Comparison of ENCODE assay signal across 8 cellular contexts in genomic region chr7:100126239-100126930, GRCh38. TPM values are rescaled to one million over a fixed set of nuclear protein-coding genes. Genes with fewer than 3 reads are reported as not detected.
DNase-seq lines count a peak whose midpoint lies in the region; ATAC-seq and TF ChIP-seq lines count a peak whose summit lies in the region.

No MANE protein-coding gene starts in this region.

- in situ Hi-C loops in G401 (cut with HindIII; ENCODE audit: low sequenced_read_pairs): no loop called here

- peak overlapping the region; percentile 98 for H3K4me3 Mint-ChIP-seq in activated CD8-positive, alpha-beta T cell treated with anti-CD3 and anti-CD28 coated beads, Interleukin-2, amount 10 ng/mL, durations not matched to agents 7 days and 5 days
- H3K4me3 Mint-ChIP-seq in stimulated activated effector memory CD8-positive, alpha-beta T cell treated with anti-CD3 and anti-CD28 coated beads, Interleukin-12 subunit alpha, Interleukin-12 subunit beta, amount 100 ng/mL, for 72 hours: peak overlapping the region; percentile 95

- peaks cover 47% of the 10 kb centered on the region for H3K4me1 Mint-ChIP-seq in activated CD8-positive, alpha-beta T cell treated with anti-CD3 and anti-CD28 coated beads, Interleukin-2, amount 10 ng/mL, durations not matched to agents 7 days and 5 days (ENCODE audit: low read depth)
- peaks cover 20% of the 10 kb centered on the region for H3K4me1 Mint-ChIP-seq in stimulated activated effector memory CD8-positive, alpha-beta T cell treated with anti-CD3 and anti-CD28 coated beads, Interleukin-12 subunit alpha, Interleukin-12 subunit beta, amount 100 ng/mL, for 72 hours

- ATAC-seq in HG02642 (IDR thresholded peaks at IDR 0.05; ENCODE audit: poor library complexity, unreplicated experiment): peak; percentile 21
- ATAC-seq in activated CD8-positive, alpha-beta T cell treated with anti-CD3 and anti-CD28 coated beads, Interleukin-2, amount 10 ng/mL, durations not matched to agents 7 days and 5 days: peak; percentile 10
- ATAC-seq in stimulated activated effector memory CD8-positive, alpha-beta T cell treated with anti-CD3 and anti-CD28 coated beads, Interleukin-12 subunit alpha, Interleukin-12 subunit beta, amount 100 ng/mL, for 72 hours: no peak

- CTCF ChIA-PET in activated CD8-positive, alpha-beta T cell treated with anti-CD3 and anti-CD28 coated beads, Interleukin-2, amount 10 ng/mL, durations not matched to agents 7 days and 5 days (lab: Charles Lee): interaction anchor here (0.8 to 1.3 kb wide), 4 partner anchors 10 to 94 kb away, joined by 3 to 6 read pairs (median 4); partner anchors contain the start of genes LAMTOR4 and MCM7

- H3K4me3 ChIP-seq in iPS-11a (ENCODE audit: low read depth, low read length): peak overlapping the region; percentile 88

- TF ChIP-seq CTCF in GM12873 (IDR thresholded peaks at IDR 0.05; ENCODE audit: insufficient read depth, low read depth, low read length, missing control alignments): peak; percentile 15

- no peaks in the 10 kb centered on the region for H3K9me3 Mint-ChIP-seq in activated CD8-positive, alpha-beta T cell treated with anti-CD3 and anti-CD28 coated beads, Interleukin-2, amount 10 ng/mL, durations not matched to agents 7 days and 5 days (ENCODE audit: insufficient read depth)
- no peaks in the 10 kb centered on the region for H3K9me3 Mint-ChIP-seq in stimulated activated effector memory CD8-positive, alpha-beta T cell treated with anti-CD3 and anti-CD28 coated beads, Interleukin-12 subunit alpha, Interleukin-12 subunit beta, amount 100 ng/mL, for 72 hours

- no peaks in the 10 kb centered on the region for H3K27me3 Mint-ChIP-seq in activated CD8-positive, alpha-beta T cell treated with anti-CD3 and anti-CD28 coated beads, Interleukin-2, amount 10 ng/mL, durations not matched to agents 7 days and 5 days (ENCODE audit: low read depth)

- peaks cover 35% of the 10 kb centered on the region for H3K36me3 Mint-ChIP-seq in activated CD8-positive, alpha-beta T cell treated with anti-CD3 and anti-CD28 coated beads, Interleukin-2, amount 10 ng/mL, durations not matched to agents 7 days and 5 days (ENCODE audit: low read depth)
- H3K36me3 Mint-ChIP-seq in stimulated activated effector memory CD8-positive, alpha-beta T cell treated with anti-CD3 and anti-CD28 coated beads, Interleukin-12 subunit alpha, Interleukin-12 subunit beta, amount 100 ng/mL, for 72 hours: peaks cover 37% of the 10 kb centered on the region

- DNase-seq in activated CD8-positive, alpha-beta T cell treated with anti-CD3 and anti-CD28 coated beads, Interleukin-2, amount 10 ng/mL, durations not matched to agents 7 days and 5 days: no peak
- DNase-seq in stimulated activated effector memory CD8-positive, alpha-beta T cell treated with anti-CD3 and anti-CD28 coated beads, Interleukin-12 subunit alpha, Interleukin-12 subunit beta, amount 100 ng/mL, for 72 hours (ENCODE audit: low spot score in 2 of 2): no peak
- DNase-seq in epidermal melanocyte (ENCODE audit: insufficient read length, low spot score) (no peak), GM19240 (ENCODE audit: insufficient read length, low spot score) (no peak), G401 (ENCODE audit: low spot score) (no peak)

- POLR2A ChIA-PET in activated CD8-positive, alpha-beta T cell treated with anti-CD3 and anti-CD28 coated beads, Interleukin-2, amount 10 ng/mL, durations not matched to agents 7 days and 5 days (lab: Charles Lee): interaction anchor here (0.6 to 3.6 kb wide), 11 partner anchors 21 to 653 kb away, joined by 3 to 52 read pairs (median 4); partner anchors contain the start of genes AP4M1, FAM200A, LAMTOR4 and MCM7

- peak overlapping the region; percentile 100 for H3K27ac Mint-ChIP-seq in activated CD8-positive, alpha-beta T cell treated with anti-CD3 and anti-CD28 coated beads, Interleukin-2, amount 10 ng/mL, durations not matched to agents 7 days and 5 days
- H3K27ac Mint-ChIP-seq in stimulated activated effector memory CD8-positive, alpha-beta T cell treated with anti-CD3 and anti-CD28 coated beads, Interleukin-12 subunit alpha, Interleukin-12 subunit beta, amount 100 ng/mL, for 72 hours: peak overlapping the region; percentile 96

RNA-seq across cellular contexts. Expression of gene MBLAC1, which starts 0.4 kb away (rescaled TPM):
- 1 to 10 TPM; 4.3 to 5.7 TPM for total RNA-seq in activated CD8-positive, alpha-beta T cell treated with anti-CD3 and anti-CD28 coated beads, Interleukin-2, amount 10 ng/mL, durations not matched to agents 7 days and 5 days
- total RNA-seq in G401 (2014; rRNA removed; shearing (Covaris generic)): 1.7 and 2.9 TPM in 2 replicates

RNA-seq across cellular contexts. Expression of gene CNPY4, which starts 7.0 kb away (rescaled TPM):
- 10 to 100 TPM; 32.4 to 35.5 TPM for total RNA-seq in activated CD8-positive, alpha-beta T cell treated with anti-CD3 and anti-CD28 coated beads, Interleukin-2, amount 10 ng/mL, durations not matched to agents 7 days and 5 days
- 26.6 and 30.0 TPM in 2 replicates for total RNA-seq in G401 (2014; rRNA removed; shearing (Covaris generic))

RNA-seq across cellular contexts. Expression of gene TAF6, which starts 7.2 kb away (rescaled TPM):
- 10 to 100 TPM; 74.6 to 81.0 TPM for total RNA-seq in activated CD8-positive, alpha-beta T cell treated with anti-CD3 and anti-CD28 coated beads, Interleukin-2, amount 10 ng/mL, durations not matched to agents 7 days and 5 days
- 26.6 and 45.6 TPM in 2 replicates for total RNA-seq in G401 (2014; rRNA removed; shearing (Covaris generic))

RNA-seq across cellular contexts. Expression of gene LAMTOR4, which starts 22.3 kb away (rescaled TPM):
- 100 to 1,000 TPM; 134 to 143 TPM for total RNA-seq in activated CD8-positive, alpha-beta T cell treated with anti-CD3 and anti-CD28 coated beads, Interleukin-2, amount 10 ng/mL, durations not matched to agents 7 days and 5 days
- 97.5 and 231 TPM in 2 replicates for total RNA-seq in G401 (2014; rRNA removed; shearing (Covaris generic))

RNA-seq across cellular contexts. Expression of gene AP4M1, which starts 24.9 kb away (rescaled TPM):
- total RNA-seq in activated CD8-positive, alpha-beta T cell treated with anti-CD3 and anti-CD28 coated beads, Interleukin-2, amount 10 ng/mL, durations not matched to agents 7 days and 5 days: 10 to 100 TPM; 10.8 to 13.0 TPM
- 19.7 and 34.3 TPM in 2 replicates for total RNA-seq in G401 (2014; rRNA removed; shearing (Covaris generic))
